In the genomic region with DNA sequence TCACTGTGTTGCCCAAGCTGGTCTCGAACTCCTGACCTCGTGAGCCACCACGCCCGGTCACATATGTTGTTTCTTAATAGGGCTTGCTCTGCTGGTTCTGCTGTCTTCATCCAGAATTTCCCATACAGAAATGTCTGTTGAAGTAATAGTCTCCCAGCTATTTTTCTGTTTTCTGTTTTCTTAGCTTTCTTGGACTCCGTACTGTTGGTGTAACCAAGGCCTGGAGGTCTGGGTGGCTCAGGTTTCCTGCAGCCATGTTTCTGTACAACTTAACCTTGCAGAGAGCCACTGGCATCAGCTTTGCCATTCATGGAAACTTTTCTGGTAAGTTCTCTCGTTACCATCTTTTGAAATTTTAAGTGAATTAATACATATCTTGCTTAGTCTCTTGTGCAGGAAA, we compare ENCODE assay signal across 8 cellular contexts. TPM values are rescaled to one million over a fixed set of nuclear protein-coding genes. Genes with fewer than 3 reads are reported as not detected.
DNase-seq lines count a peak whose midpoint lies in the region; ATAC-seq and TF ChIP-seq lines count a peak whose summit lies in the region.
"Had no signal": no experiment of that assay in that cellular context is flagged by ENCODE, and none has a peak within 500 bp of the region (broad histone marks: within the 10 kb centered on the region; RNA-seq: fewer than 3 reads in every experiment).

No MANE protein-coding gene starts in this region.

- peaks cover 21% of the 10 kb centered on the region for H3K27me3 Mint-ChIP-seq in brain
- peaks cover 3% of the 10 kb centered on the region for H3K27me3 Mint-ChIP-seq in nephron progenitor cell (ENCODE audit: low read depth, poor library complexity)

- H3K9me3 ChIP-seq in ES-I3 (ENCODE audit: control insufficient read depth, insufficient read depth, low read length): no peaks in the 10 kb centered on the region

- H3K4me3 ChIP-seq in KMS-11 (IDR thresholded peaks at IDR 0.05; ENCODE audit: insufficient read depth, low read depth, low read length): no peak overlapping the region

- ATAC-seq in GM19351 (IDR thresholded peaks at IDR 0.05; ENCODE audit: unreplicated experiment): no peak

- peaks cover 64% of the 10 kb centered on the region for H3K36me3 Mint-ChIP-seq in brain
- H3K36me3 Mint-ChIP-seq in nephron progenitor cell (ENCODE audit: low read depth): peaks cover 59% of the 10 kb centered on the region

- H4K20me1 ChIP-seq in KMS-11 (ENCODE audit: insufficient read depth): peaks cover 36% of the 10 kb centered on the region

- no peak for TF ChIP-seq CTCF in KMS-11 (conservative IDR thresholded peaks at IDR 0.05; ENCODE audit: low read depth, low read length)
- TF ChIP-seq CTCF in brain (conservative IDR thresholded peaks at IDR 0.05): no peak
- no peak for TF ChIP-seq CTCF in nephron progenitor cell (IDR thresholded peaks at IDR 0.05)

- H3K36me3 ChIP-seq in ES-I3 (ENCODE audit: insufficient read depth, low read length): peaks cover 31% of the 10 kb centered on the region
- peaks cover 31% of the 10 kb centered on the region; the same call in 1 of the 2 replicates for H3K36me3 ChIP-seq in KMS-11 (ENCODE audit: insufficient read depth)

- H3K4me3 Mint-ChIP-seq in brain (peak overlapping the region; percentile 69 to 96 (median 80)), nephron progenitor cell (peak overlapping the region; percentile 99)

- no peak overlapping the region for H2AFZ ChIP-seq in KMS-11 (ENCODE audit: low read depth)

- peaks cover 0 to 1% (median 0%) of the 10 kb centered on the region in 5 experiments for H3K9me3 Mint-ChIP-seq in brain
- no peaks in the 10 kb centered on the region for H3K9me3 Mint-ChIP-seq in nephron progenitor cell

- H3K9ac ChIP-seq in ES-I3 (ENCODE audit: low read depth, low read length) (peak overlapping the region; percentile 15; the same call in 1 of the 2 replicates), KMS-11 (no peak overlapping the region)

- DNase-seq in nephron progenitor cell (no peak), NCI-H446 (lab: John Stamatoyannopoulos, UW) (no peak), SKM-1 (lab: John Stamatoyannopoulos, UW; ENCODE audit: unreplicated experiment) (no peak)
- DNase-seq: NCI-H774 had no signal

- no peaks in the 10 kb centered on the region for H3K27me3 ChIP-seq in KMS-11 (ENCODE audit: insufficient read depth, low read depth)

- no peak overlapping the region for H3K27ac ChIP-seq in KMS-11

- peaks cover 93% of the 10 kb centered on the region for H3K79me2 ChIP-seq in KMS-11 (ENCODE audit: insufficient read depth, low read depth)

- peak overlapping the region; percentile 39 for H3K4me2 ChIP-seq in KMS-11

- peaks cover 77% of the 10 kb centered on the region for H3K4me1 Mint-ChIP-seq in brain
- H3K4me1 Mint-ChIP-seq in nephron progenitor cell: peaks cover 56% of the 10 kb centered on the region

- peak overlapping the region in 4 of 5 experiments; percentile 44 to 93 (median 64) for H3K27ac Mint-ChIP-seq in brain
- peak overlapping the region; percentile 73 for H3K27ac Mint-ChIP-seq in nephron progenitor cell

- H3K4me1 ChIP-seq in ES-I3 (ENCODE audit: insufficient read depth, low read length) (peaks cover 14% of the 10 kb centered on the region; the same call in 1 of the 2 replicates), KMS-11 (ENCODE audit: low read depth, poor library complexity, severe bottlenecking) (peaks cover 54% of the 10 kb centered on the region)

RNA-seq across cellular contexts. Expression of a gene that starts 2.8 kb away (rescaled TPM):
- polyA plus RNA-seq in brain (ENCODE audit: insufficient read depth, low read depth, low replicate concordance): 328 TPM

RNA-seq across cellular contexts. Expression of a gene that starts 3.0 kb away (rescaled TPM):
- 77.8 TPM for polyA plus RNA-seq in brain (ENCODE audit: insufficient read depth, low read depth, low replicate concordance)
